1 cellular context compared by ENCODE assay signal in the genomic region with DNA sequence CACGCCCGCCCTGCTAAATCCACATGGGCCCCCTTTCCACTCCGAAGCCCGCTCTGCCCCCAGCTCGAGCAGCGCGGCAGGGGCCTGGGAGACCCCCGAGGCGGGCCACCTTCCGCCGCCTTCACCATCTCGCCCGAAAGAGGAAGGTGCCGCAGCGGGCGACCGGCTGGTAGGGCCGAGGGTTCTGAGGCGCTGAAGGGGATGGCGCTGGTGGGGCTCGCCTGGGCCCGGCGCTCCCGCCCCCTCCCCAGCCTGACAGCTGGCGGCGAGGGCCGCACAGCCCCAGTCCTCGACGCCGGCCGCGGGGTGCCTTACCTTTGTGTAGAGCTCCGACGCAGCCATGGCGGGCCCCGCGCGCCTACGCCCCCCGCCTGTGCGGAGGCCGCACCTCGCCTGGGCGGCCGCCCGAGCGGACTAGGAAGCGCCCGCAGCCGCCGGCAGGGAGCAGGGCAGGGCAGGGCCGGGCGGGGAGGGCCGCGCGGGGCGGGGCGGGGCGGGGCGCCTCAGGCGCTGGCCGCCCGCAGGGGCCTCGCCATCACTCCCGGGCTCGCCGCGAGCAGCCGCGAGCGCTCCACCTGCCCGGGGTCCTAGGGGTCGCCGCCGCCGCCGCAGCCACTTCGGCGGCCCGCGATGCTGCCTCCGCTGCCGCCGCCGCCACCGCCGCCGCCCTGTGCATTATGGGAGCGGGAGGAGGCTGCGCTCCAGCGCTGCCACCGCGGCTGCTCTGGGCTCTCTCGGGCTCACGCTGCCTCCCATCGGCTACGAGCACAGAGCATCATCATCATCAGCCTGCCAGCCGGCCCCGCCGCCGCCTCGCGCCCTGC.
TF ChIP-seq lines count a peak whose summit lies in the region.

A gene (minus strand): TSS at position 416 of the 824 bp plus-strand sequence. CDS start 74 bp downstream, at position 342.

TF ChIP-seq in H1, 55 proteins besides CTCF, POLR2A, EP300 and RAD21:
- TF ChIP-seq SAP30 (IDR thresholded peaks at IDR 0.05; ENCODE audit: insufficient read depth, insufficient replicate concordance, low read length) (no peak), YY1 (IDR thresholded peaks at IDR 0.05; ENCODE audit: low read depth, low read length) (peak; percentile 54; the same call in 1 of the 2 replicates), HDAC2 (IDR thresholded peaks at IDR 0.05; ENCODE audit: borderline replicate concordance in 1 of 2, low read depth in 2 of 2, low read length in 2 of 2) (no peak), SUZ12 (IDR thresholded peaks at IDR 0.05; ENCODE audit: low read length) (no peak), POU5F1 (IDR thresholded peaks at IDR 0.05; ENCODE audit: low read depth, low read length) (no peak), ASH2L (IDR thresholded peaks at IDR 0.05; ENCODE audit: low read length) (peak; percentile 72), PHF8 (conservative IDR thresholded peaks at IDR 0.05; ENCODE audit: low read depth, low read length) (peak; percentile 57), TEAD4 (IDR thresholded peaks at IDR 0.05; ENCODE audit: low read depth, low read length) (no peak), TAF7 (optimal IDR thresholded peaks at IDR 0.05; ENCODE audit: borderline replicate concordance, low read depth, low read length) (peak; percentile 7), KDM4A (IDR thresholded peaks at IDR 0.05; ENCODE audit: low read depth, low read length, severe bottlenecking) (peak; percentile 74), TCF12 (IDR thresholded peaks at IDR 0.05; ENCODE audit: low read depth, low read length) (no peak), SP1 (IDR thresholded peaks at IDR 0.05; ENCODE audit: low read depth, low read length) (no peak), CHD1 (IDR thresholded peaks at IDR 0.05; ENCODE audit: low read depth, low read length) (no peak), BRCA1 (IDR thresholded peaks at IDR 0.05; ENCODE audit: low read depth, low read length) (no peak), CREB1 (IDR thresholded peaks at IDR 0.05) (no peak), NRF1 (IDR thresholded peaks at IDR 0.05; ENCODE audit: low read depth, low read length) (no peak), FOSL1 (IDR thresholded peaks at IDR 0.05; ENCODE audit: insufficient read depth, low read depth, low read length) (0 out of 2 replicates have a peak, but pooled peaks have one; percentile 42), KDM1A (IDR thresholded peaks at IDR 0.05; ENCODE audit: borderline replicate concordance, low read length) (no peak), SIRT6 (IDR thresholded peaks at IDR 0.05; ENCODE audit: low read length) (no peak), RXRA (IDR thresholded peaks at IDR 0.05; ENCODE audit: insufficient read depth, low read depth, low read length) (no peak), GTF2F1 (IDR thresholded peaks at IDR 0.05; ENCODE audit: borderline replicate concordance, low read depth, low read length) (no peak), HDAC6 (IDR thresholded peaks at IDR 0.05; ENCODE audit: low read depth, low read length) (no peak), SIX5 (IDR thresholded peaks at IDR 0.05; ENCODE audit: low read depth, low read length) (no peak), BACH1 (IDR thresholded peaks at IDR 0.05; ENCODE audit: low read length) (no peak), BCL11A (IDR thresholded peaks at IDR 0.05; ENCODE audit: low read depth in 2 of 2, low read length in 2 of 2) (no peak), SIN3A (conservative IDR thresholded peaks at IDR 0.05 in 1 of 2, IDR thresholded peaks at IDR 0.05 in 1 of 2; ENCODE audit: low read depth in 1 of 2, low read length in 2 of 2) (peak; percentile 69 to 83; a peak in 2 of 4 replicates), TAF1 (IDR thresholded peaks at IDR 0.05; ENCODE audit: low read depth, low read length) (peak; percentile 41), MAFK (IDR thresholded peaks at IDR 0.05; ENCODE audit: low read depth, low read length) (no peak), KDM5A (IDR thresholded peaks at IDR 0.05; ENCODE audit: low read length) (no peak), RNF2 (IDR thresholded peaks at IDR 0.05; ENCODE audit: borderline replicate concordance, low read depth, low read length, missing control alignments, poor library complexity, severe bottlenecking) (no peak), POLR2AphosphoS5 (IDR thresholded peaks at IDR 0.05; ENCODE audit: low read depth, low read length) (no peak), TBP (IDR thresholded peaks at IDR 0.05; ENCODE audit: low read depth, low read length) (no peak; the same call in 1 of the 2 replicates), CTBP2 (IDR thresholded peaks at IDR 0.05; ENCODE audit: borderline replicate concordance, insufficient read depth, insufficient read length, low read length) (peak; percentile 14), EZH2 (IDR thresholded peaks at IDR 0.05; ENCODE audit: low read depth, low read length, severe bottlenecking) (no peak), JUND (IDR thresholded peaks at IDR 0.05; ENCODE audit: low read length) (no peak), RBBP5 (IDR thresholded peaks at IDR 0.05; ENCODE audit: borderline replicate concordance, low read depth, low read length) (peak; percentile 9; the same call in 1 of the 2 replicates), NANOG (IDR thresholded peaks at IDR 0.05; ENCODE audit: insufficient read depth, low read depth, low read length, poor library complexity, severe bottlenecking) (no peak)
- TF ChIP-seq, protein P1, sequence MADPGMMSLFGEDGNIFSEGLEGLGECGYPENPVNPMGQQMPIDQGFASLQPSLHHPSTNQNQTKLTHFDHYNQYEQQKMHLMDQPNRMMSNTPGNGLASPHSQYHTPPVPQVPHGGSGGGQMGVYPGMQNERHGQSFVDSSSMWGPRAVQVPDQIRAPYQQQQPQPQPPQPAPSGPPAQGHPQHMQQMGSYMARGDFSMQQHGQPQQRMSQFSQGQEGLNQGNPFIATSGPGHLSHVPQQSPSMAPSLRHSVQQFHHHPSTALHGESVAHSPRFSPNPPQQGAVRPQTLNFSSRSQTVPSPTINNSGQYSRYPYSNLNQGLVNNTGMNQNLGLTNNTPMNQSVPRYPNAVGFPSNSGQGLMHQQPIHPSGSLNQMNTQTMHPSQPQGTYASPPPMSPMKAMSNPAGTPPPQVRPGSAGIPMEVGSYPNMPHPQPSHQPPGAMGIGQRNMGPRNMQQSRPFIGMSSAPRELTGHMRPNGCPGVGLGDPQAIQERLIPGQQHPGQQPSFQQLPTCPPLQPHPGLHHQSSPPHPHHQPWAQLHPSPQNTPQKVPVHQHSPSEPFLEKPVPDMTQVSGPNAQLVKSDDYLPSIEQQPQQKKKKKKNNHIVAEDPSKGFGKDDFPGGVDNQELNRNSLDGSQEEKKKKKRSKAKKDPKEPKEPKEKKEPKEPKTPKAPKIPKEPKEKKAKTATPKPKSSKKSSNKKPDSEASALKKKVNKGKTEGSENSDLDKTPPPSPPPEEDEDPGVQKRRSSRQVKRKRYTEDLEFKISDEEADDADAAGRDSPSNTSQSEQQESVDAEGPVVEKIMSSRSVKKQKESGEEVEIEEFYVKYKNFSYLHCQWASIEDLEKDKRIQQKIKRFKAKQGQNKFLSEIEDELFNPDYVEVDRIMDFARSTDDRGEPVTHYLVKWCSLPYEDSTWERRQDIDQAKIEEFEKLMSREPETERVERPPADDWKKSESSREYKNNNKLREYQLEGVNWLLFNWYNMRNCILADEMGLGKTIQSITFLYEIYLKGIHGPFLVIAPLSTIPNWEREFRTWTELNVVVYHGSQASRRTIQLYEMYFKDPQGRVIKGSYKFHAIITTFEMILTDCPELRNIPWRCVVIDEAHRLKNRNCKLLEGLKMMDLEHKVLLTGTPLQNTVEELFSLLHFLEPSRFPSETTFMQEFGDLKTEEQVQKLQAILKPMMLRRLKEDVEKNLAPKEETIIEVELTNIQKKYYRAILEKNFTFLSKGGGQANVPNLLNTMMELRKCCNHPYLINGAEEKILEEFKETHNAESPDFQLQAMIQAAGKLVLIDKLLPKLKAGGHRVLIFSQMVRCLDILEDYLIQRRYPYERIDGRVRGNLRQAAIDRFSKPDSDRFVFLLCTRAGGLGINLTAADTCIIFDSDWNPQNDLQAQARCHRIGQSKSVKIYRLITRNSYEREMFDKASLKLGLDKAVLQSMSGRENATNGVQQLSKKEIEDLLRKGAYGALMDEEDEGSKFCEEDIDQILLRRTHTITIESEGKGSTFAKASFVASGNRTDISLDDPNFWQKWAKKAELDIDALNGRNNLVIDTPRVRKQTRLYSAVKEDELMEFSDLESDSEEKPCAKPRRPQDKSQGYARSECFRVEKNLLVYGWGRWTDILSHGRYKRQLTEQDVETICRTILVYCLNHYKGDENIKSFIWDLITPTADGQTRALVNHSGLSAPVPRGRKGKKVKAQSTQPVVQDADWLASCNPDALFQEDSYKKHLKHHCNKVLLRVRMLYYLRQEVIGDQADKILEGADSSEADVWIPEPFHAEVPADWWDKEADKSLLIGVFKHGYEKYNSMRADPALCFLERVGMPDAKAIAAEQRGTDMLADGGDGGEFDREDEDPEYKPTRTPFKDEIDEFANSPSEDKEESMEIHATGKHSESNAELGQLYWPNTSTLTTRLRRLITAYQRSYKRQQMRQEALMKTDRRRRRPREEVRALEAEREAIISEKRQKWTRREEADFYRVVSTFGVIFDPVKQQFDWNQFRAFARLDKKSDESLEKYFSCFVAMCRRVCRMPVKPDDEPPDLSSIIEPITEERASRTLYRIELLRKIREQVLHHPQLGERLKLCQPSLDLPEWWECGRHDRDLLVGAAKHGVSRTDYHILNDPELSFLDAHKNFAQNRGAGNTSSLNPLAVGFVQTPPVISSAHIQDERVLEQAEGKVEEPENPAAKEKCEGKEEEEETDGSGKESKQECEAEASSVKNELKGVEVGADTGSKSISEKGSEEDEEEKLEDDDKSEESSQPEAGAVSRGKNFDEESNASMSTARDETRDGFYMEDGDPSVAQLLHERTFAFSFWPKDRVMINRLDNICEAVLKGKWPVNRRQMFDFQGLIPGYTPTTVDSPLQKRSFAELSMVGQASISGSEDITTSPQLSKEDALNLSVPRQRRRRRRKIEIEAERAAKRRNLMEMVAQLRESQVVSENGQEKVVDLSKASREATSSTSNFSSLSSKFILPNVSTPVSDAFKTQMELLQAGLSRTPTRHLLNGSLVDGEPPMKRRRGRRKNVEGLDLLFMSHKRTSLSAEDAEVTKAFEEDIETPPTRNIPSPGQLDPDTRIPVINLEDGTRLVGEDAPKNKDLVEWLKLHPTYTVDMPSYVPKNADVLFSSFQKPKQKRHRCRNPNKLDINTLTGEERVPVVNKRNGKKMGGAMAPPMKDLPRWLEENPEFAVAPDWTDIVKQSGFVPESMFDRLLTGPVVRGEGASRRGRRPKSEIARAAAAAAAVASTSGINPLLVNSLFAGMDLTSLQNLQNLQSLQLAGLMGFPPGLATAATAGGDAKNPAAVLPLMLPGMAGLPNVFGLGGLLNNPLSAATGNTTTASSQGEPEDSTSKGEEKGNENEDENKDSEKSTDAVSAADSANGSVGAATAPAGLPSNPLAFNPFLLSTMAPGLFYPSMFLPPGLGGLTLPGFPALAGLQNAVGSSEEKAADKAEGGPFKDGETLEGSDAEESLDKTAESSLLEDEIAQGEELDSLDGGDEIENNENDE (IDR thresholded peaks at IDR 0.05; ENCODE audit: insufficient replicate concordance, low read length), result no peak
- TF ChIP-seq, protein P2, sequence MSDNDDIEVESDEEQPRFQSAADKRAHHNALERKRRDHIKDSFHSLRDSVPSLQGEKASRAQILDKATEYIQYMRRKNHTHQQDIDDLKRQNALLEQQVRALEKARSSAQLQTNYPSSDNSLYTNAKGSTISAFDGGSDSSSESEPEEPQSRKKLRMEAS (IDR thresholded peaks at IDR 0.05), result peak; percentile 37
- TF ChIP-seq, protein P3, sequence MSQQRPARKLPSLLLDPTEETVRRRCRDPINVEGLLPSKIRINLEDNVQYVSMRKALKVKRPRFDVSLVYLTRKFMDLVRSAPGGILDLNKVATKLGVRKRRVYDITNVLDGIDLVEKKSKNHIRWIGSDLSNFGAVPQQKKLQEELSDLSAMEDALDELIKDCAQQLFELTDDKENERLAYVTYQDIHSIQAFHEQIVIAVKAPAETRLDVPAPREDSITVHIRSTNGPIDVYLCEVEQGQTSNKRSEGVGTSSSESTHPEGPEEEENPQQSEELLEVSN (IDR thresholded peaks at IDR 0.05), result 0 out of 2 replicates have a peak, but pooled peaks have one; percentile 15
TF ChIP-seq in H1: peak in this region for 12.
